ENCODE assay signal across 8 cellular contexts in genomic region chr2:222708274-222708710, GRCh38. TPM values are rescaled to one million over a fixed set of nuclear protein-coding genes. Genes with fewer than 3 reads are reported as not detected.
DNase-seq lines count a peak whose midpoint lies in the region; TF ChIP-seq lines count a peak whose summit lies in the region.

No MANE protein-coding gene starts in this region.

- H3K79me1 ChIP-seq in mesendoderm (ENCODE audit: low read length), result no peaks in the 10 kb centered on the region

- H2BK5ac ChIP-seq in mesendoderm (ENCODE audit: low read length), result no peak overlapping the region

- H3K4me3 Mint-ChIP-seq in activated CD4-positive, alpha-beta memory T cell treated with anti-CD3 and anti-CD28 coated beads for 36 hours, result no peak overlapping the region

- H3K4ac ChIP-seq in mesendoderm (ENCODE audit: low read depth, low read length), result no peak overlapping the region

- no peak overlapping the region for H3K9ac ChIP-seq in mesendoderm (ENCODE audit: low read length)

- H3K23ac ChIP-seq in mesendoderm (ENCODE audit: low read length), result no peak overlapping the region

- no peak overlapping the region for H4K5ac ChIP-seq in mesendoderm (ENCODE audit: low read length)

- no peak overlapping the region for H2BK120ac ChIP-seq in mesendoderm (ENCODE audit: low read depth, low read length)

- DNase-seq in CMK (ENCODE audit: low read depth) (peak; percentile 33), HEK293T (ENCODE audit: extremely low spot score) (peak; percentile 63), NCI-H69 (lab: John Stamatoyannopoulos, UW) (peak; percentile 61), mesendoderm (peak; percentile 64), cortex of kidney (lab: John Stamatoyannopoulos, UW) (no peak)
- peak; percentile 84 for DNase-seq in activated CD4-positive, alpha-beta memory T cell treated with anti-CD3 and anti-CD28 coated beads for 36 hours
- DNase-seq in effector CD4-positive, alpha-beta T cell, result peak; percentile 73
- DNase-seq in stimulated activated CD8-positive, alpha-beta memory T cell treated with anti-CD3 and anti-CD28 coated beads, Interleukin-15, amount 100 ng/mL, for 48 hours (ENCODE audit: low read depth in 2 of 2), result peak; percentile 43 to 50

- peaks cover 4% of the 10 kb centered on the region for H3K4me1 ChIP-seq in mesendoderm (ENCODE audit: control insufficient read depth, low read depth, low read length)

- no peak overlapping the region for H2BK15ac ChIP-seq in mesendoderm (replicated peaks; ENCODE audit: low read depth)

- CTCF ChIA-PET in HEK293T (lab: Yijun Ruan, JAX), result interaction anchor here (0.9 to 1.2 kb wide), 6 partner anchors 8 to 204 kb away, joined by 3 to 8 read pairs (median 3); no protein-coding TSS in a partner anchor
- CTCF ChIA-PET in activated CD4-positive, alpha-beta memory T cell treated with anti-CD3 and anti-CD28 coated beads for 36 hours (lab: Charles Lee), result interaction anchor here (0.7 to 9.3 kb wide), 22 partner anchors 8 to 246 kb away, joined by 3 to 115 read pairs (median 5); no protein-coding TSS in a partner anchor

- no peak overlapping the region for H3K27ac Mint-ChIP-seq in activated CD4-positive, alpha-beta memory T cell treated with anti-CD3 and anti-CD28 coated beads for 36 hours

- peaks cover 28% of the 10 kb centered on the region for H3K27me3 Mint-ChIP-seq in activated CD4-positive, alpha-beta memory T cell treated with anti-CD3 and anti-CD28 coated beads for 36 hours

- H3K36me3 ChIP-seq in mesendoderm (ENCODE audit: control insufficient read depth, insufficient read depth, low read length), result no peaks in the 10 kb centered on the region

- intact Hi-C loops in activated CD4-positive, alpha-beta memory T cell treated with anti-CD3 and anti-CD28 coated beads for 36 hours (cut with micrococcal nuclease), result loop anchor here (1.0 kb wide), 5 partner anchors 81 to 231 kb away; partner anchors contain the start of gene ACSL3

- H4K8ac ChIP-seq in mesendoderm (ENCODE audit: low read depth, low read length), result no peak overlapping the region

- H3K27ac ChIP-seq in mesendoderm (ENCODE audit: low read depth, low read length), result no peak overlapping the region

- no peaks in the 10 kb centered on the region for H3K9me3 Mint-ChIP-seq in activated CD4-positive, alpha-beta memory T cell treated with anti-CD3 and anti-CD28 coated beads for 36 hours

- no peaks in the 10 kb centered on the region for H3K27me3 ChIP-seq in mesendoderm (ENCODE audit: insufficient read depth, low read length, poor library complexity)

- peaks cover 6% of the 10 kb centered on the region for H3K4me1 Mint-ChIP-seq in activated CD4-positive, alpha-beta memory T cell treated with anti-CD3 and anti-CD28 coated beads for 36 hours (ENCODE audit: low read depth)

- no peak overlapping the region for H3K18ac ChIP-seq in mesendoderm (ENCODE audit: low read length)

- no peak overlapping the region for H2AK5ac ChIP-seq in mesendoderm (ENCODE audit: low read length)

- H3K4me3 ChIP-seq in mesendoderm (ENCODE audit: low read length), result no peak overlapping the region

- no peak overlapping the region for H3K56ac ChIP-seq in mesendoderm (ENCODE audit: low read length)

- H3K4me2 ChIP-seq in mesendoderm (ENCODE audit: low read length), result no peak overlapping the region

- POLR2A ChIA-PET in HEK293T (lab: Yijun Ruan, JAX), result interaction anchor here (0.8 to 1.3 kb wide), 5 partner anchors 52 to 155 kb away, joined by 3 to 13 read pairs (median 3); partner anchors contain the start of gene FARSB
- POLR2A ChIA-PET in activated CD4-positive, alpha-beta memory T cell treated with anti-CD3 and anti-CD28 coated beads for 36 hours (lab: Charles Lee), result no interaction called here

- no peaks in the 10 kb centered on the region for H3K36me3 Mint-ChIP-seq in activated CD4-positive, alpha-beta memory T cell treated with anti-CD3 and anti-CD28 coated beads for 36 hours

- no peaks in the 10 kb centered on the region for H3K79me2 ChIP-seq in mesendoderm (ENCODE audit: control insufficient read depth, insufficient read depth, low read length)

- 100% methylated on average over 1 of the region's 12 CpGs for WGBS in mesendoderm (ENCODE audit: extremely low coverage, insufficient coverage, low lambda C conversion rate)

TF ChIP-seq in HEK293T, 16 proteins besides CTCF, POLR2A, EP300 and RAD21:
- TF ChIP-seq SP1 (IDR thresholded peaks at IDR 0.05) (no peak), CTBP1 (IDR thresholded peaks at IDR 0.05; ENCODE audit: borderline replicate concordance) (no peak), NFRKB (IDR thresholded peaks at IDR 0.05) (no peak), FOXM1 (IDR thresholded peaks at IDR 0.05; ENCODE audit: borderline replicate concordance) (no peak), ZNF384 (IDR thresholded peaks at IDR 0.05) (no peak), HDGF (IDR thresholded peaks at IDR 0.05; ENCODE audit: borderline replicate concordance) (no peak), BHLHE40 (IDR thresholded peaks at IDR 0.05; ENCODE audit: borderline replicate concordance) (no peak), LEF1 (IDR thresholded peaks at IDR 0.05; ENCODE audit: borderline replicate concordance) (no peak)

RNA-seq across cellular contexts. Expression of gene MOGAT1, which starts 36.8 kb away (rescaled TPM):
- total RNA-seq in activated CD4-positive, alpha-beta memory T cell treated with anti-CD3 and anti-CD28 coated beads for 36 hours, result not detected
- 0.07 TPM for polyA plus RNA-seq in mesendoderm (2013, experiment 1 of 2)
- not detected for polyA plus RNA-seq in mesendoderm (2013, experiment 2 of 2)

RNA-seq across cellular contexts. Expression of gene FARSB, which starts 52.4 kb away (rescaled TPM):
- 10 to 100 TPM; 40.3 to 41.4 TPM for total RNA-seq in activated CD4-positive, alpha-beta memory T cell treated with anti-CD3 and anti-CD28 coated beads for 36 hours
- 57.8 TPM for polyA plus RNA-seq in mesendoderm (2013, experiment 1 of 2)
- 58.3 TPM for polyA plus RNA-seq in mesendoderm (2013, experiment 2 of 2)
